ENCODE assay signal across 14 cellular contexts in the genomic region with DNA sequence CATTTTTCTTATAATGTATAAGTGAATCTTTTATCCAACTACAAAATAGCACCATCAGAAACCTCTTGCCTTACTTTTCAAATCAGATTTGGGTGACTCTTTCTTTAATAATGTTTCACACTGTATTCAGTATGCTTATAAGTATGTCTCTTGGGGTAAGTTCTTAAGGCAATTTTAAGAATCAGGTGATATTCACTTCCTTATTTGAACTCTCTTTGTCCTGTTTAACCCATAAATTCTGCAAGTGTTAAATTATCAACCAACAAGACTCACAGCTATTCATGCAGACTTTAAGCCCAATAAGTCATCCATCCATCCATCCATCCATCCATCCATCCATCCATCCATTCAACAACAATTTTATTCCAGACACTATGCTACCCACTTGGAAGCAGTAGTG.
DNase-seq lines count a peak whose midpoint lies in the region; ATAC-seq, FAIRE-seq and TF ChIP-seq lines count a peak whose summit lies in the region.
"Had no signal": no experiment of that assay in that cellular context is flagged by ENCODE, and none has a peak within 500 bp of the region (broad histone marks: within the 10 kb centered on the region; RNA-seq: fewer than 3 reads in every experiment).

No MANE protein-coding gene starts in this region.

- no peaks in the 10 kb centered on the region for H3K4me1 ChIP-seq in smooth muscle cell (ENCODE audit: low read depth)
- H3K4me1 ChIP-seq in gastroesophageal sphincter = no peaks in the 10 kb centered on the region
- H3K4me1 ChIP-seq: A549, BE2C had no signal

- no peak for TF ChIP-seq POLR2A in gastroesophageal sphincter (IDR thresholded peaks at IDR 0.05)

- no peak overlapping the region for H3K4me3 ChIP-seq in smooth muscle cell
- H3K4me3 ChIP-seq in gastroesophageal sphincter = no peak overlapping the region
- H3K4me3 ChIP-seq: A549, GM23248 had no signal

- H3K36me3 Mint-ChIP-seq in IgD-negative memory B cell (no peaks in the 10 kb centered on the region), T-helper 17 cell (ENCODE audit: low read depth) (no peaks in the 10 kb centered on the region)

- H3K27me3 ChIP-seq in smooth muscle cell (ENCODE audit: low read depth) (no peaks in the 10 kb centered on the region), gastroesophageal sphincter (no peaks in the 10 kb centered on the region)
- H3K27me3 ChIP-seq: BE2C had no signal

- no peaks in the 10 kb centered on the region for H3F3A ChIP-seq in smooth muscle cell (ENCODE audit: low read depth)

- H3K4me3 Mint-ChIP-seq in IgD-negative memory B cell (peak overlapping the region in 1 of 4 donors; percentile 53), T-helper 17 cell (no peak overlapping the region)
- H3K4me3 Mint-ChIP-seq: CD4-positive, alpha-beta memory T cell had no signal

- no peaks in the 10 kb centered on the region for H4K20me1 ChIP-seq in smooth muscle cell (ENCODE audit: low read depth)

- no peak for ATAC-seq in T-helper 17 cell
- no peak for ATAC-seq in gastroesophageal sphincter
- no peak for ATAC-seq in HG03469 (IDR thresholded peaks at IDR 0.05; ENCODE audit: unreplicated experiment)
- ATAC-seq: A549 had no signal

- peak; percentile 41 for FAIRE-seq in GM18507 (lab: Jason Lieb, UNC)
- FAIRE-seq: A549 had no signal

- DNase-seq in GM18507 (ENCODE audit: extremely low spot score, insufficient read length, low read depth) = no peak
- DNase-seq in T-helper 17 cell = no peak
- DNase-seq in smooth muscle cell (lab: John Stamatoyannopoulos, UW; ENCODE audit: unreplicated experiment) = no peak
- DNase-seq in NCI-H345 treated with DMSO at 0.1 percent for 48 hours (lab: John Stamatoyannopoulos, UW; ENCODE audit: unreplicated experiment) = no peak
- DNase-seq: BE2C; CD4-positive, alpha-beta memory T cell; DMS79; GM23248; H7 had no signal

- no peaks in the 10 kb centered on the region for H3K79me2 ChIP-seq in smooth muscle cell (ENCODE audit: low read depth)

- peak overlapping the region in 2 of 3 donors; percentile 5 to 14 for H3K27ac Mint-ChIP-seq in IgD-negative memory B cell
- H3K27ac Mint-ChIP-seq in T-helper 17 cell = peak overlapping the region; percentile 22
- H3K27ac Mint-ChIP-seq: CD4-positive, alpha-beta memory T cell had no signal

- H3K9me3 Mint-ChIP-seq in IgD-negative memory B cell = peaks cover 2 to 15% (median 7%) of the 10 kb centered on the region in 3 donors

- H3K27me3 Mint-ChIP-seq in IgD-negative memory B cell (no peaks in the 10 kb centered on the region), T-helper 17 cell (peaks cover 8% of the 10 kb centered on the region)

- H2AFZ ChIP-seq in smooth muscle cell (ENCODE audit: low read depth) = peak overlapping the region; percentile 65
- H2AFZ ChIP-seq: GM23248 had no signal

- H3K36me3 ChIP-seq in smooth muscle cell (ENCODE audit: low read depth) = no peaks in the 10 kb centered on the region
- H3K36me3 ChIP-seq in gastroesophageal sphincter = no peaks in the 10 kb centered on the region
- H3K36me3 ChIP-seq: BE2C had no signal

- no peak for TF ChIP-seq EP300 in gastroesophageal sphincter (IDR thresholded peaks at IDR 0.05)

- H3K4me2 ChIP-seq in smooth muscle cell = no peak overlapping the region
- H3K4me2 ChIP-seq: A549 had no signal

- TF ChIP-seq CTCF in smooth muscle cell (IDR thresholded peaks at IDR 0.05; ENCODE audit: borderline replicate concordance, insufficient read depth, poor library complexity, severe bottlenecking) = no peak
- TF ChIP-seq CTCF in gastroesophageal sphincter (IDR thresholded peaks at IDR 0.05) = no peak

- H3K27ac ChIP-seq in smooth muscle cell (ENCODE audit: low read depth) (no peak overlapping the region), gastroesophageal sphincter (no peak overlapping the region)
- H3K27ac ChIP-seq: A549, C4-2B, GM23248 had no signal

- no peak overlapping the region for H3K9ac ChIP-seq in smooth muscle cell (ENCODE audit: low read depth)
- H3K9ac ChIP-seq: GM23248 had no signal

- H3K9me3 ChIP-seq in T-helper 17 cell (ENCODE audit: control insufficient read depth, low read length, poor library complexity, severe bottlenecking) (peaks cover 3% of the 10 kb centered on the region), smooth muscle cell (replicated peaks; ENCODE audit: low read depth) (peaks cover 5% of the 10 kb centered on the region), gastroesophageal sphincter (no peaks in the 10 kb centered on the region)
- H3K9me3 ChIP-seq: A549, BE2C had no signal

- peaks cover 40 to 42% (median 41%) of the 10 kb centered on the region in 3 donors for H3K4me1 Mint-ChIP-seq in IgD-negative memory B cell
- peaks cover 3% of the 10 kb centered on the region for H3K4me1 Mint-ChIP-seq in T-helper 17 cell
- H3K4me1 Mint-ChIP-seq: CD4-positive, alpha-beta memory T cell had no signal
